ENCODE assay signal across 8 cellular contexts in the genomic region with DNA sequence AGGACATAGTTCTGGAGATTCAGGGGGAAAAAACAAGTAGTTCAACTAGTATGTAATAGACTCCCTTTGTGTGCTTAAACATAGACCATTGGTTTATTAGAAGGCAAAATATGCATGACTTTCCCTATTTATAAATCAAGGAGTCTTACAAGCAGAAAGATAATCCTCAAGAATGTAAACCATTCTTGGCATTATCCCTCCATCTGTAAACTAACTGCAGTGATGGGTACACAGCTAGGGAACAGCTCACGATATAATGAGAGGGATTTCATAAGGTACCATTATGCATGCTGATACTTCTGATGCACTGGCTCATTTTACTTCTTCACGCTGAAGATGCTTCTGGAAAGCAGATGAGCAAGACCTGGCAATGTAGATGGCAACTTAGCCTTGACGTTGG. TPM values are rescaled to one million over a fixed set of nuclear protein-coding genes. Genes with fewer than 3 reads are reported as not detected.
A peak's percentile ranks its signal among the peaks of the same experiment; 100 is the strongest.
DNase-seq lines count a peak whose midpoint lies in the region; ATAC-seq and TF ChIP-seq lines count a peak whose summit lies in the region.

No MANE protein-coding gene starts in this region.

- peak overlapping the region; percentile 85 for H3K4me3 ChIP-seq in MG63

- intact Hi-C loops in Calu3 (cut with micrococcal nuclease; ENCODE audit: unreplicated experiment): no loop called here
- intact Hi-C loops in dendritic cell treated with granulocyte-macrophage colony-stimulating factor and Interleukin-4, amounts not matched to agents 40 ng/mL and 50 ng/mL, for 4 days (cut with micrococcal nuclease): no loop called here
- intact Hi-C loops in left colon (cut with DNase I, micrococcal nuclease): no loop called here

- peak overlapping the region; percentile 95 for H3K4me3 Mint-ChIP-seq in Calu3 (ENCODE audit: low read depth, unreplicated experiment)
- peak overlapping the region; percentile 92 for H3K4me3 Mint-ChIP-seq in dendritic cell treated with granulocyte-macrophage colony-stimulating factor and Interleukin-4, amounts not matched to agents 40 ng/mL and 50 ng/mL, for 4 days

- no TSS peak for BruUV-seq in Calu3 (replicated peaks; lab: Mats Ljungman, UMichigan)

- H3K36me3 Mint-ChIP-seq in Calu3 (ENCODE audit: insufficient read depth, unreplicated experiment): peaks cover 25% of the 10 kb centered on the region
- H3K36me3 Mint-ChIP-seq in dendritic cell treated with granulocyte-macrophage colony-stimulating factor and Interleukin-4, amounts not matched to agents 40 ng/mL and 50 ng/mL, for 4 days (ENCODE audit: low read depth): peaks cover 16% of the 10 kb centered on the region

- no peaks in the 10 kb centered on the region for H3K27me3 Mint-ChIP-seq in Calu3 (ENCODE audit: unreplicated experiment)
- H3K27me3 Mint-ChIP-seq in dendritic cell treated with granulocyte-macrophage colony-stimulating factor and Interleukin-4, amounts not matched to agents 40 ng/mL and 50 ng/mL, for 4 days: peaks cover 4% of the 10 kb centered on the region

- H3K27me3 ChIP-seq in MG63: no peaks in the 10 kb centered on the region

- peaks cover 25% of the 10 kb centered on the region for H3K4me1 Mint-ChIP-seq in Calu3 (ENCODE audit: low read depth, unreplicated experiment)
- H3K4me1 Mint-ChIP-seq in dendritic cell treated with granulocyte-macrophage colony-stimulating factor and Interleukin-4, amounts not matched to agents 40 ng/mL and 50 ng/mL, for 4 days (ENCODE audit: low read depth): peaks cover 31% of the 10 kb centered on the region

- peaks cover 15% of the 10 kb centered on the region for H3K36me3 ChIP-seq in MG63

- H3K9me3 ChIP-seq in MG63: no peaks in the 10 kb centered on the region

- ATAC-seq in GM19035 (IDR thresholded peaks at IDR 0.05; ENCODE audit: unreplicated experiment) (no peak), HG03280 (IDR thresholded peaks at IDR 0.05; ENCODE audit: unreplicated experiment) (no peak), left colon (no peak)

- CTCF ChIA-PET in Calu3 (lab: Charles Lee): no interaction called here

- no peak for TF ChIP-seq CTCF in Calu3 (IDR thresholded peaks at IDR 0.05; ENCODE audit: unreplicated experiment)

- H3K27ac Mint-ChIP-seq in Calu3 (ENCODE audit: unreplicated experiment): no peak overlapping the region
- H3K27ac Mint-ChIP-seq in dendritic cell treated with granulocyte-macrophage colony-stimulating factor and Interleukin-4, amounts not matched to agents 40 ng/mL and 50 ng/mL, for 4 days: no peak overlapping the region

- H3K9me3 Mint-ChIP-seq in Calu3 (ENCODE audit: low read depth, unreplicated experiment): no peaks in the 10 kb centered on the region
- H3K9me3 Mint-ChIP-seq in dendritic cell treated with granulocyte-macrophage colony-stimulating factor and Interleukin-4, amounts not matched to agents 40 ng/mL and 50 ng/mL, for 4 days: no peaks in the 10 kb centered on the region

- DNase-seq in Calu3 (no peak), MG63 (no peak), non-pigmented ciliary epithelial cell (ENCODE audit: low read depth) (peak; percentile 50), hepatic stellate cell (ENCODE audit: low spot score) (no peak), left colon (no peak)

RNA-seq across cellular contexts. Expression of a gene that starts 0.9 kb away (rescaled TPM):
- total RNA-seq in Calu3 (2022): 1.5 and 1.7 TPM in 2 replicates
- total RNA-seq in MG63 (2014; rRNA removed; shearing (Covaris generic); ENCODE audit: low replicate concordance): 1.1 TPM in 1 of 2 replicates, not detected in the other
- under 1 TPM in 1 of 2 donors, not detected in 1; 0.42 TPM for total RNA-seq in left colon

RNA-seq across cellular contexts. Expression of a gene that starts 1.6 kb away (rescaled TPM):
- total RNA-seq in Calu3 (2022): 44.9 and 46.7 TPM in 2 replicates
- 15.6 and 36.8 TPM in 2 replicates for total RNA-seq in MG63 (2014; rRNA removed; shearing (Covaris generic); ENCODE audit: low replicate concordance)
- 10 to 100 TPM; 24.7 to 27.5 TPM for total RNA-seq in left colon
